Comparison of ENCODE assay signal across 1 cellular context in genomic region chr6:132000296-132000695, GRCh38.
TF ChIP-seq lines count a peak whose summit lies in the region.

No MANE protein-coding gene starts in this region.

TF ChIP-seq in SK-N-SH treated with all-trans-retinoic acid at 6 μM for 48 hours, 23 proteins besides CTCF, POLR2A, EP300 and RAD21 (continued from another document):
- TF ChIP-seq TSHZ2 (CRISPR knock-in tag; IDR thresholded peaks at IDR 0.05) (no peak), CREB5 (CRISPR knock-in tag; IDR thresholded peaks at IDR 0.05; ENCODE audit: low read depth) (no peak), TCF4 (CRISPR knock-in tag; IDR thresholded peaks at IDR 0.05; ENCODE audit: borderline replicate concordance) (no peak), ZNF8 (CRISPR knock-in tag; IDR thresholded peaks at IDR 0.05) (no peak), BACH2 (CRISPR knock-in tag; IDR thresholded peaks at IDR 0.05; ENCODE audit: borderline replicate concordance) (no peak), ISL1 (CRISPR knock-in tag; IDR thresholded peaks at IDR 0.05) (no peak), PATZ1 (CRISPR knock-in tag; IDR thresholded peaks at IDR 0.05; ENCODE audit: borderline replicate concordance) (no peak), ARNTL (CRISPR knock-in tag; IDR thresholded peaks at IDR 0.05; ENCODE audit: borderline replicate concordance, low read depth) (no peak), SNAI2 (CRISPR knock-in tag; IDR thresholded peaks at IDR 0.05) (no peak)
